Comparison of ENCODE assay signal across 27 cellular contexts in genomic region chr13:106609116-106609515, GRCh38.
"Had no signal": no experiment of that assay in that cellular context is flagged by ENCODE, and none has a peak within 500 bp of the region (broad histone marks: within the 10 kb centered on the region; RNA-seq: fewer than 3 reads in every experiment).

No MANE protein-coding gene starts in this region.

- H3K27ac ChIP-seq: adrenal gland, SK-N-MC, VCaP had no signal

- H3K27me3 ChIP-seq: adrenal gland had no signal

- ATAC-seq: activated T-helper 17 cell treated with anti-CD3 and anti-CD28 coated beads, Interleukin-2, amount 50 U/mL, for 72 hours; K562; Panc1; Right ventricle myocardium inferior; T-cell had no signal

- DNase-seq: activated CD4-positive, alpha-beta memory T cell treated with anti-CD3 and anti-CD28 coated beads, Interleukin-2, amount 10 ng/mL, durations not matched to agents 7 days and 5 days; activated CD4-positive, alpha-beta T cell treated with anti-CD3 and anti-CD28 coated beads, Interleukin-2, amount 10 ng/mL, durations not matched to agents 7 days and 5 days; activated CD4-positive, CD25-positive, alpha-beta regulatory T cell; activated gamma-delta T cell treated with Interleukin-2 at 50 U/mL for 16 hours; activated naive CD4-positive, alpha-beta T cell treated with anti-CD3 and anti-CD28 coated beads, Interleukin-2, amount 10 ng/mL, durations not matched to agents 7 days and 5 days; activated naive CD8-positive, alpha-beta T cell treated with anti-CD3 and anti-CD28 coated beads for 36 hours; activated T-cell treated with anti-CD3 and anti-CD28 coated beads for 4 hours; activated T-cell treated with anti-CD3 and anti-CD28 coated beads, Interleukin-2, amount 50 U/mL, for 48 hours; adrenal gland; cortex of kidney; NCI-H1417; NCI-H2029 treated with DMSO at 0.1 percent for 48 hours; NCI-H446; NCI-H524; NCI-H774; NK-92 treated with Interleukin-12 subunit alpha and Interleukin-12 subunit beta, amount 100 ng/mL, for 24 hours; OCI-M1; RPMI8226; T-cell; T-helper 2 cell; T1000 had no signal
